22 cellular contexts compared by ENCODE assay signal in genomic region chr1:24209097-24209496, GRCh38. TPM values are rescaled to one million over a fixed set of nuclear protein-coding genes. Genes with fewer than 3 reads are reported as not detected.
"Had no signal": no experiment of that assay in that cellular context is flagged by ENCODE, and none has a peak within 500 bp of the region (broad histone marks: within the 10 kb centered on the region; RNA-seq: fewer than 3 reads in every experiment).

No MANE protein-coding gene starts in this region.

- H3K27me3 ChIP-seq: dorsolateral prefrontal cortex, neural progenitor cell, suprapubic skin, upper lobe of right lung, uterus had no signal

- H3K4me1 ChIP-seq: neural progenitor cell, parathyroid adenoma, upper lobe of right lung, uterus had no signal

- H3K4me3 ChIP-seq: dorsolateral prefrontal cortex, neural progenitor cell, smooth muscle cell, suprapubic skin, transverse colon, upper lobe of right lung, uterus had no signal

- ATAC-seq: naive thymus-derived CD4-positive, alpha-beta T cell; sciatic nerve; stimulated activated naive CD8-positive, alpha-beta T cell treated with anti-CD3 and anti-CD28 coated beads, Interleukin-15, amount 100 ng/mL, for 72 hours; upper lobe of right lung had no signal

- H3K9ac ChIP-seq: neural progenitor cell, parathyroid adenoma had no signal

- H3K4me1 Mint-ChIP-seq: naive thymus-derived CD4-positive, alpha-beta T cell had no signal

- H3K27ac ChIP-seq: dorsolateral prefrontal cortex, neural progenitor cell, parathyroid adenoma, suprapubic skin, transverse colon, upper lobe of right lung, uterus had no signal

- H3K4me2 ChIP-seq: neural progenitor cell, smooth muscle cell had no signal

- H3K4me3 Mint-ChIP-seq: naive thymus-derived CD4-positive, alpha-beta T cell; nephron; neural progenitor cell; stimulated activated naive CD8-positive, alpha-beta T cell treated with anti-CD3 and anti-CD28 coated beads, Interleukin-15, amount 100 ng/mL, for 72 hours had no signal

- H3K79me2 ChIP-seq: parathyroid adenoma had no signal

- H3K36me3 ChIP-seq: neural progenitor cell, suprapubic skin, transverse colon, upper lobe of right lung, uterus had no signal

- H3K36me3 Mint-ChIP-seq: neural progenitor cell had no signal

- DNase-seq: dorsolateral prefrontal cortex; effector CD4-positive, alpha-beta T cell; mesendoderm; midbrain; naive thymus-derived CD4-positive, alpha-beta T cell; stimulated activated CD4-positive, alpha-beta T cell treated with anti-CD3 and anti-CD28 coated beads, Interleukin-12 subunit alpha, Interleukin-12 subunit beta, amount 100 ng/mL, for 4 hours; stimulated activated CD4-positive, alpha-beta T cell treated with anti-CD3 and anti-CD28 coated beads, Interleukin-1b, Interleukin-23, amount 100 ng/mL, for 48 hours; stimulated activated CD4-positive, alpha-beta T cell treated with anti-CD3 and anti-CD28 coated beads, Interleukin-4, amount 100 ng/mL, for 1 hour; stimulated activated CD8-positive, alpha-beta memory T cell treated with anti-CD3 and anti-CD28 coated beads, Interleukin-4, amount 100 ng/mL, for 48 hours; stimulated activated naive CD4-positive, alpha-beta T cell; stimulated activated naive CD8-positive, alpha-beta T cell treated with anti-CD3 and anti-CD28 coated beads, Interleukin-15, amount 100 ng/mL, for 72 hours; transverse colon; upper lobe of right lung; uterus had no signal

- H2AFZ ChIP-seq: neural progenitor cell, parathyroid adenoma had no signal

- H3K27ac Mint-ChIP-seq: naive thymus-derived CD4-positive, alpha-beta T cell; nephron; neural progenitor cell; progenitor cell of endocrine pancreas; stimulated activated naive CD8-positive, alpha-beta T cell treated with anti-CD3 and anti-CD28 coated beads, Interleukin-15, amount 100 ng/mL, for 72 hours had no signal

- H3K9me3 ChIP-seq: suprapubic skin, transverse colon, upper lobe of right lung, uterus had no signal

- H3K9me3 Mint-ChIP-seq: nephron had no signal

RNA-seq across cellular contexts. Expression of gene IFNLR1, which starts 22.0 kb away (rescaled TPM):
- total RNA-seq: osteoblast had no signal
